ENCODE assay signal across 16 cellular contexts in genomic region chr1:22491995-22492726, GRCh38. TPM values are rescaled to one million over a fixed set of nuclear protein-coding genes. Genes with fewer than 3 reads are reported as not detected.
DNase-seq lines count a peak whose midpoint lies in the region; ATAC-seq and TF ChIP-seq lines count a peak whose summit lies in the region.
"Had no signal": no experiment of that assay in that cellular context is flagged by ENCODE, and none has a peak within 500 bp of the region (broad histone marks: within the 10 kb centered on the region; RNA-seq: fewer than 3 reads in every experiment).

No MANE protein-coding gene starts in this region.

- H3K36me3 Mint-ChIP-seq in mesothelial cell of epicardium = peaks cover 20% of the 10 kb centered on the region

- H3K27ac ChIP-seq in MM.1S (ENCODE audit: low read length) = peak overlapping the region; percentile 95; the same call in 1 of the 2 replicates
- no peak overlapping the region for H3K27ac ChIP-seq in PC-3 (ENCODE audit: low read length)
- no peak overlapping the region for H3K27ac ChIP-seq in right cardiac atrium (ENCODE audit: low read length)
- H3K27ac ChIP-seq in skeletal muscle tissue (ENCODE audit: low read depth, low read length) = peak overlapping the region; percentile 9
- H3K27ac ChIP-seq: KMS-11 had no signal

- 89% methylated on average over 10 of the region's 10 CpGs for WGBS in right cardiac atrium

- no peaks in the 10 kb centered on the region for H3K4me1 Mint-ChIP-seq in mesothelial cell of epicardium

- no peak overlapping the region for H3K4me3 ChIP-seq in MM.1S (ENCODE audit: low read length)
- no peak overlapping the region for H3K4me3 ChIP-seq in PC-3 (ENCODE audit: low read length)
- H3K4me3 ChIP-seq in right cardiac atrium (ENCODE audit: low read length) = no peak overlapping the region
- H3K4me3 ChIP-seq in skeletal muscle tissue (ENCODE audit: low read length in 3 of 3) = no peak overlapping the region

- TSS peak; percentile 15 for BruUV-seq in PC-3 (replicated peaks; lab: Mats Ljungman, UMichigan)

- peak overlapping the region; percentile 14; the same call in 1 of the 2 replicates for H3K4me2 ChIP-seq in MM.1S (ENCODE audit: low read depth, low read length)
- no peak overlapping the region for H3K4me2 ChIP-seq in PC-3 (ENCODE audit: low read length)
- H3K4me2 ChIP-seq: KMS-11 had no signal

- H3K27me3 ChIP-seq in MM.1S (replicated peaks; ENCODE audit: insufficient read depth, low read length) (no peaks in the 10 kb centered on the region), PC-3 (ENCODE audit: low read length) (no peaks in the 10 kb centered on the region), right cardiac atrium (ENCODE audit: control insufficient read depth, insufficient read depth) (no peaks in the 10 kb centered on the region), skeletal muscle tissue (ENCODE audit: control insufficient read depth in 3 of 3, insufficient read depth in 3 of 3, low read length in 3 of 3) (no peaks in the 10 kb centered on the region)

- no peak overlapping the region for H3K4me3 Mint-ChIP-seq in mesothelial cell of epicardium
- H3K4me3 Mint-ChIP-seq: CD14-positive monocyte, H9 had no signal

- POLR2A ChIA-PET in PC-3 (lab: Charles Lee; ENCODE audit: unreplicated experiment) = no interaction called here

- peaks cover 5% of the 10 kb centered on the region for H3K9me3 Mint-ChIP-seq in mesothelial cell of epicardium
- H3K9me3 Mint-ChIP-seq: CD14-positive monocyte, H9 had no signal

- H3K79me2 ChIP-seq in MM.1S (ENCODE audit: low read length) (peaks cover 44% of the 10 kb centered on the region), PC-3 (ENCODE audit: low read length) (peaks cover 10% of the 10 kb centered on the region)

- H3F3A ChIP-seq in MM.1S (ENCODE audit: insufficient read depth, low read length) (peaks cover 37% of the 10 kb centered on the region), PC-3 (ENCODE audit: low read length, unreplicated experiment) (no peaks in the 10 kb centered on the region)

- H3K9me3 ChIP-seq in MM.1S (replicated peaks; ENCODE audit: insufficient read depth, low read length) = no peaks in the 10 kb centered on the region
- no peaks in the 10 kb centered on the region for H3K9me3 ChIP-seq in PC-3 (ENCODE audit: low read length)
- no peaks in the 10 kb centered on the region for H3K9me3 ChIP-seq in right cardiac atrium (ENCODE audit: control insufficient read depth, low read length)
- no peaks in the 10 kb centered on the region for H3K9me3 ChIP-seq in skeletal muscle tissue (ENCODE audit: control insufficient read depth in 3 of 3, low read length in 3 of 3)
- H3K9me3 ChIP-seq: Caco-2 had no signal

- no peak overlapping the region for H3K27ac Mint-ChIP-seq in mesothelial cell of epicardium

- H3K27me3 Mint-ChIP-seq in mesothelial cell of epicardium (ENCODE audit: low read depth) = no peaks in the 10 kb centered on the region

- H2AFZ ChIP-seq in MM.1S (ENCODE audit: low read length) = no peak overlapping the region
- no peak overlapping the region for H2AFZ ChIP-seq in PC-3 (ENCODE audit: low read length)

- TF ChIP-seq CTCF in MM.1S (IDR thresholded peaks at IDR 0.05; ENCODE audit: low read length) (no peak), PC-3 (conservative IDR thresholded peaks at IDR 0.05; ENCODE audit: low read depth, low read length) (no peak), mesothelial cell of epicardium (IDR thresholded peaks at IDR 0.05; ENCODE audit: unreplicated experiment) (no peak)

- DNase-seq in MM.1S (peak; percentile 47), PC-3 (no peak), right cardiac atrium (peak in 2 of 3 donors; percentile 63 to 64), HPDE6-E6E7 (ENCODE audit: extremely low spot score) (no peak), mesothelial cell of epicardium (ENCODE audit: low spot score in 2 of 2, unreplicated experiment in 2 of 2) (no peak)
- DNase-seq: AML-193, Caco-2, H9, NCI-H1930, NCI-H345, NCI-H526 had no signal

- H3K4me1 ChIP-seq in MM.1S (ENCODE audit: low read length) (peaks cover 61% of the 10 kb centered on the region), PC-3 (ENCODE audit: insufficient read depth, low read length) (no peaks in the 10 kb centered on the region), right cardiac atrium (ENCODE audit: control insufficient read depth, insufficient read depth, low read length) (peaks cover 9% of the 10 kb centered on the region), skeletal muscle tissue (ENCODE audit: control insufficient read depth in 3 of 3, insufficient read depth in 3 of 3, low read length in 3 of 3) (peaks cover 8 to 11% (median 10%) of the 10 kb centered on the region in 3 donors)

- H3K9me2 ChIP-seq in MM.1S (replicated peaks; ENCODE audit: insufficient read depth, low read length) (no peaks in the 10 kb centered on the region), PC-3 (replicated peaks; ENCODE audit: low read length) (no peaks in the 10 kb centered on the region)

- intact Hi-C loops in PC-3 (cut with micrococcal nuclease) (no loop called here), right cardiac atrium (cut with DNase I) (no loop called here)

- H4K20me1 ChIP-seq in MM.1S (ENCODE audit: insufficient read depth, low read length) (no peaks in the 10 kb centered on the region), PC-3 (ENCODE audit: low read length) (no peaks in the 10 kb centered on the region)

- CTCF ChIA-PET in PC-3 (lab: Charles Lee) = no interaction called here

- no peak for ATAC-seq in PC-3
- no peak for ATAC-seq in right cardiac atrium
- ATAC-seq in GM21717 (IDR thresholded peaks at IDR 0.05; ENCODE audit: unreplicated experiment) = no peak
- ATAC-seq: Panc1 had no signal

- H3K36me3 ChIP-seq in MM.1S (replicated peaks; ENCODE audit: insufficient read depth, low read length) (no peaks in the 10 kb centered on the region), PC-3 (ENCODE audit: low read depth, low read length) (peaks cover 3% of the 10 kb centered on the region; the same call in 1 of the 2 replicates), skeletal muscle tissue (ENCODE audit: control insufficient read depth in 3 of 3, insufficient read depth in 3 of 3, low read length in 3 of 3) (peaks cover 0 to 4% (median 3%) of the 10 kb centered on the region in 3 donors)

- H3K9ac ChIP-seq in MM.1S (ENCODE audit: low read length) = no peak overlapping the region
- H3K9ac ChIP-seq in PC-3 (ENCODE audit: low read length) = no peak overlapping the region
- no peak overlapping the region for H3K9ac ChIP-seq in skeletal muscle tissue (ENCODE audit: low read depth in 1 of 3, low read length in 3 of 3)
- H3K9ac ChIP-seq: KMS-11 had no signal

RNA-seq across cellular contexts. Expression of gene ZBTB40, which starts 40.5 kb away (rescaled TPM):
- total RNA-seq in PC-3 (2014; rRNA removed) (20.2 and 21.6 TPM in 2 replicates), right cardiac atrium (10 to 100 TPM; 10.7 to 17.7 (median 14.9) TPM), skeletal muscle tissue (9.4 TPM), mesothelial cell of epicardium (24.3 to 26.8 TPM (median 24.8 TPM) in 3 replicates)
- 5.3 TPM for polyA plus RNA-seq in right cardiac atrium

Comparison
In these comparisons a context has a peak if more than half of its experiments do, and no peak if none do; other contexts are left out.
1. DNase-seq: peak in MM.1S (single experiment) and right cardiac atrium (2 of 3); none in PC-3 (single experiment), HPDE6-E6E7 (single experiment) and mesothelial cell of epicardium (0 of 2).
2. H3K27ac ChIP-seq: peak in MM.1S (single experiment) and skeletal muscle tissue (single experiment); none in PC-3 (single experiment) and right cardiac atrium (single experiment).